In genomic region chr19:58409010-58409790, GRCh38 we compare ENCODE assay signal across 7 cellular contexts. TPM values are rescaled to one million over a fixed set of nuclear protein-coding genes. Genes with fewer than 3 reads are reported as not detected.
DNase-seq lines count a peak whose midpoint lies in the region; TF ChIP-seq lines count a peak whose summit lies in the region.

No MANE protein-coding gene starts in this region.

- no peak for TF ChIP-seq POLR2A in spleen (IDR thresholded peaks at IDR 0.05)

- no peak for TF ChIP-seq CTCF in HFF-Myc (IDR thresholded peaks at IDR 0.05; ENCODE audit: low read depth, low read length, missing control alignments)
- TF ChIP-seq CTCF in ascending aorta (IDR thresholded peaks at IDR 0.05) = no peak
- peak in 1 of 11 experiments; percentile 6 for TF ChIP-seq CTCF in spleen (IDR thresholded peaks at IDR 0.05 in 8 of 11, conservative IDR thresholded peaks at IDR 0.05 in 3 of 11)

- WGBS in spleen, 5 donors = 2 to 6% (median 4%) methylated on average over 30 to 34 of the region's 34 CpGs

- H3K4me1 ChIP-seq in ascending aorta (peaks cover 3 to 16% of the 10 kb centered on the region in 2 donors), spleen (peaks cover 8 to 32% (median 28%) of the 10 kb centered on the region in 6 donors)

- DNase-seq in G401 (ENCODE audit: low spot score) = peak; percentile 31
- no peak for DNase-seq in HFF-Myc (ENCODE audit: extremely low read depth, low read depth)
- DNase-seq in NCI-H446 treated with DMSO at 0.1 percent for 48 hours (lab: John Stamatoyannopoulos, UW) = peak; percentile 11
- DNase-seq in ascending aorta (ENCODE audit: low spot score in 2 of 2) = no peak
- peak; percentile 30 for DNase-seq in iPS-NIHi11 (ENCODE audit: low spot score)
- DNase-seq in spleen = no peak
- no peak for DNase-seq in SKM-1 treated with dmso at 0.1 percent for 144 hours (lab: John Stamatoyannopoulos, UW; ENCODE audit: unreplicated experiment)

- no peaks in the 10 kb centered on the region for H3K27me3 ChIP-seq in ascending aorta
- H3K27me3 ChIP-seq in spleen (replicated peaks in 1 of 7) = no peaks in the 10 kb centered on the region

- H3K27ac ChIP-seq in ascending aorta (peak overlapping the region; percentile 86 to 93), spleen (peak overlapping the region; percentile 75 to 94 (median 91))

- in situ Hi-C loops in G401 (cut with HindIII; ENCODE audit: low sequenced_read_pairs) = no loop called here

- intact Hi-C loops in ascending aorta (cut with DNase I) = no loop called here
- intact Hi-C loops in spleen (cut with DNase I; ENCODE audit: low total_unique reads) = no loop called here

- H3K36me3 ChIP-seq in ascending aorta = peaks cover 0 to 3% of the 10 kb centered on the region in 2 donors
- no peaks in the 10 kb centered on the region for H3K36me3 ChIP-seq in spleen

- H3K4me3 ChIP-seq in HFF-Myc (replicated peaks; ENCODE audit: low read depth, low read length) = peak overlapping the region; percentile 91
- H3K4me3 ChIP-seq in ascending aorta = peak overlapping the region; percentile 97
- H3K4me3 ChIP-seq in spleen = peak overlapping the region; percentile 85 to 100 (median 94)

- no peaks in the 10 kb centered on the region for H3K9me3 ChIP-seq in ascending aorta
- H3K9me3 ChIP-seq in spleen = no peaks in the 10 kb centered on the region

RNA-seq across cellular contexts. Expression of gene ZNF584, which starts 0.8 kb away (rescaled TPM):
- total RNA-seq in G401 (2014; rRNA removed; shearing (Covaris generic)) = 25.8 and 60.2 TPM in 2 replicates
- 17.9 TPM for total RNA-seq in ascending aorta
- 10 to 100 TPM in 3 of 7 donors, 1 to 10 TPM in 4; 6.7 to 11.2 (median 9.4) TPM for total RNA-seq in spleen
- polyA plus RNA-seq in spleen = 1 to 10 TPM; 2.3 to 3.4 (median 2.5) TPM

RNA-seq across cellular contexts. Expression of gene RNF225, which starts 13.7 kb away (rescaled TPM):
- not detected in 2 replicates for total RNA-seq in G401 (2014; rRNA removed; shearing (Covaris generic))
- not detected for total RNA-seq in ascending aorta
- not detected for total RNA-seq in spleen
- polyA plus RNA-seq in spleen = not detected

RNA-seq across cellular contexts. Expression of gene RPS5, which starts 22.1 kb away (rescaled TPM):
- 2,081 and 2,975 TPM in 2 replicates for total RNA-seq in G401 (2014; rRNA removed; shearing (Covaris generic))
- 1,483 TPM for total RNA-seq in ascending aorta
- 1,000 to 10,000 TPM in 4 of 7 donors, 100 to 1,000 TPM in 3; 712 to 1,400 (median 1,083) TPM for total RNA-seq in spleen
- polyA plus RNA-seq in spleen = 1,000 to 10,000 TPM; 1,850 to 2,466 (median 2,373) TPM

RNA-seq across cellular contexts. Expression of gene ZNF837, which starts 28.4 kb away (rescaled TPM):
- total RNA-seq in G401 (2014; rRNA removed; shearing (Covaris generic)) = 9.2 and 9.6 TPM in 2 replicates
- not detected for total RNA-seq in ascending aorta
- total RNA-seq in spleen = 1 to 10 TPM; 2.2 to 6.1 (median 3.2) TPM
- polyA plus RNA-seq in spleen = 1 to 10 TPM; 3.2 to 4.4 (median 3.2) TPM

RNA-seq across cellular contexts. Expression of gene ZNF132, which starts 30.8 kb away (rescaled TPM):
- not detected in 2 replicates for total RNA-seq in G401 (2014; rRNA removed; shearing (Covaris generic))
- total RNA-seq in ascending aorta = 5.2 TPM
- 10 to 100 TPM in 2 of 7 donors, 1 to 10 TPM in 5; 4.2 to 10.9 (median 6.6) TPM for total RNA-seq in spleen
- polyA plus RNA-seq in spleen = 1 to 10 TPM in 2 of 3 donors, under 1 TPM in 1; 0.96 to 1.1 (median 1.0) TPM

Comparison
In these comparisons a context has a peak if more than half of its experiments do, and no peak if none do; other contexts are left out.
1. DNase-seq: peak in G401 (single experiment), NCI-H446 treated with DMSO at 0.1 percent for 48 hours (single experiment) and iPS-NIHi11 (single experiment); none in HFF-Myc (single experiment), ascending aorta (0 of 2), spleen (single experiment) and SKM-1 treated with dmso at 0.1 percent for 144 hours (single experiment).
2. Peak in every context shown above with its lines, with median percentiles within 50 percentile points of each other: H3K4me3 ChIP-seq.